Comparison of ENCODE assay signal across 8 cellular contexts in the genomic region with DNA sequence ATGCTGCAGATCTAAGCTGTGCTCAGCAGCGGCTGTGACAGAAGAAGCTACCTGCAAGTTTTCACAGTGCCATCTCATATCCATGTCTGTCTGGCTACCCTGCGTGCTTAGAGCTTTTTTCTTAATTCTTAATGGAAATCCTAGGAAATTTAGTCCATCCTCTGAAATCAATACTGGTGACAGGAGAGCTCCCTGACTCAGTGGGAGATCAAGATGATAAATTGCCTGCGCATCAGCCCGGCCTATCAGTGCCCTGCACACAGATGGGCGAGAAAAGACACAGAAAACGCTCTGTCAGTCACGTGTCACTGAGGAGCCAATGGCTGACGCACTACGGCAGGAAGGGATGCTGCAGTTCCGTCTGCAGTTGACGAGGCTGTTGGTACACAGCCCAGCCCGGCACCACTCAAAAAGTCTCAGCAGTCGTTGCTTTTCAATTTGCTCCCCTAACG.
DNase-seq lines count a peak whose midpoint lies in the region; ATAC-seq and TF ChIP-seq lines count a peak whose summit lies in the region.

No MANE protein-coding gene starts in this region.

- H3K36me3 Mint-ChIP-seq in activated CD8-positive, alpha-beta T cell treated with anti-CD3 and anti-CD28 coated beads for 36 hours (ENCODE audit: low read depth): no peaks in the 10 kb centered on the region
- no peaks in the 10 kb centered on the region for H3K36me3 Mint-ChIP-seq in effector memory CD8-positive, alpha-beta T cell (ENCODE audit: insufficient read depth)
- peaks cover 2% of the 10 kb centered on the region for H3K36me3 Mint-ChIP-seq in mesothelial cell of epicardium

- peak; percentile 100 for ATAC-seq in HG02943 (IDR thresholded peaks at IDR 0.05; ENCODE audit: low read depth, unreplicated experiment)
- peak; percentile 99 for ATAC-seq in activated CD8-positive, alpha-beta T cell treated with anti-CD3 and anti-CD28 coated beads for 36 hours
- ATAC-seq in effector memory CD8-positive, alpha-beta T cell (replicated peaks): peak; percentile 64

- POLR2A ChIA-PET in activated CD8-positive, alpha-beta T cell treated with anti-CD3 and anti-CD28 coated beads for 36 hours (lab: Charles Lee): no interaction called here

- peak overlapping the region; percentile 65 for H3K4me3 Mint-ChIP-seq in activated CD8-positive, alpha-beta T cell treated with anti-CD3 and anti-CD28 coated beads for 36 hours
- peak overlapping the region in 1 of 2 donors; percentile 22 for H3K4me3 Mint-ChIP-seq in effector memory CD8-positive, alpha-beta T cell
- H3K4me3 Mint-ChIP-seq in mesothelial cell of epicardium: peak overlapping the region; percentile 77

- peaks cover 3% of the 10 kb centered on the region for H3K4me1 Mint-ChIP-seq in activated CD8-positive, alpha-beta T cell treated with anti-CD3 and anti-CD28 coated beads for 36 hours (ENCODE audit: low read depth)
- no peaks in the 10 kb centered on the region for H3K4me1 Mint-ChIP-seq in effector memory CD8-positive, alpha-beta T cell (ENCODE audit: low read depth in 2 of 2)
- H3K4me1 Mint-ChIP-seq in mesothelial cell of epicardium: peaks cover 17% of the 10 kb centered on the region

- CTCF ChIA-PET in activated CD8-positive, alpha-beta T cell treated with anti-CD3 and anti-CD28 coated beads for 36 hours (lab: Charles Lee): no interaction called here

- H3K27me3 Mint-ChIP-seq in activated CD8-positive, alpha-beta T cell treated with anti-CD3 and anti-CD28 coated beads for 36 hours: no peaks in the 10 kb centered on the region
- H3K27me3 Mint-ChIP-seq in effector memory CD8-positive, alpha-beta T cell: no peaks in the 10 kb centered on the region
- no peaks in the 10 kb centered on the region for H3K27me3 Mint-ChIP-seq in mesothelial cell of epicardium (ENCODE audit: low read depth)

- peak; percentile 11 for DNase-seq in GM13976 (ENCODE audit: low spot score)
- DNase-seq in NCI-H2227 (lab: John Stamatoyannopoulos, UW; ENCODE audit: unreplicated experiment): peak; percentile 95
- peak; percentile 59 for DNase-seq in activated CD8-positive, alpha-beta T cell treated with anti-CD3 and anti-CD28 coated beads for 36 hours
- DNase-seq in effector memory CD8-positive, alpha-beta T cell: no peak
- peak; percentile 46 to 63 for DNase-seq in mesothelial cell of epicardium (ENCODE audit: low spot score in 2 of 2, unreplicated experiment in 2 of 2)
- DNase-seq in stimulated activated CD8-positive, alpha-beta memory T cell treated with anti-CD3 and anti-CD28 coated beads, Interleukin-4, amount 100 ng/mL, for 24 hours (ENCODE audit: low read depth): peak; percentile 30
- DNase-seq in HCEC 1CT: no peak

- peaks cover 2% of the 10 kb centered on the region for H3K9me3 Mint-ChIP-seq in activated CD8-positive, alpha-beta T cell treated with anti-CD3 and anti-CD28 coated beads for 36 hours
- H3K9me3 Mint-ChIP-seq in effector memory CD8-positive, alpha-beta T cell: peaks cover 0 to 3% of the 10 kb centered on the region in 2 donors
- H3K9me3 Mint-ChIP-seq in mesothelial cell of epicardium: no peaks in the 10 kb centered on the region

- intact Hi-C loops in activated CD8-positive, alpha-beta T cell treated with anti-CD3 and anti-CD28 coated beads for 36 hours (cut with micrococcal nuclease): no loop called here

- TF ChIP-seq CTCF in GM13976 (IDR thresholded peaks at IDR 0.05; ENCODE audit: borderline replicate concordance, control extremely low read depth, extremely low read depth, insufficient read depth, missing control alignments) (no peak), mesothelial cell of epicardium (IDR thresholded peaks at IDR 0.05; ENCODE audit: unreplicated experiment) (no peak)
- TF ChIP-seq CTCF in activated CD8-positive, alpha-beta T cell treated with anti-CD3 and anti-CD28 coated beads for 36 hours (IDR thresholded peaks at IDR 0.05): no peak

- H3K27ac Mint-ChIP-seq in activated CD8-positive, alpha-beta T cell treated with anti-CD3 and anti-CD28 coated beads for 36 hours: no peak overlapping the region
- H3K27ac Mint-ChIP-seq in effector memory CD8-positive, alpha-beta T cell: no peak overlapping the region
- H3K27ac Mint-ChIP-seq in mesothelial cell of epicardium: peak overlapping the region; percentile 89

- in situ Hi-C loops in GM13976 (cut with MboI; ENCODE audit: low sequenced_read_pairs, unreplicated experiment): no loop called here

Comparison
In these comparisons a context has a peak if more than half of its experiments do, and no peak if none do; other contexts are left out.
1. DNase-seq: peak in GM13976 (single experiment), NCI-H2227 (single experiment), activated CD8-positive, alpha-beta T cell treated with anti-CD3 and anti-CD28 coated beads for 36 hours (single experiment), mesothelial cell of epicardium (2 of 2) and stimulated activated CD8-positive, alpha-beta memory T cell treated with anti-CD3 and anti-CD28 coated beads, Interleukin-4, amount 100 ng/mL, for 24 hours (single experiment); none in effector memory CD8-positive, alpha-beta T cell (0 of 3) and HCEC 1CT (single experiment).
2. Peak in every context shown above with its lines, with median percentiles within 50 percentile points of each other: ATAC-seq.